ENCODE assay signal across 16 cellular contexts in genomic region chr14:92058006-92058917, GRCh38.
"Had no signal": no experiment of that assay in that cellular context is flagged by ENCODE, and none has a peak within 500 bp of the region (broad histone marks: within the 10 kb centered on the region; RNA-seq: fewer than 3 reads in every experiment).

No MANE protein-coding gene starts in this region.

- DNase-seq: activated CD4-positive, alpha-beta T cell treated with anti-CD3 and anti-CD28 coated beads for 4 hours; activated CD4-positive, alpha-beta T cell treated with anti-CD3 and anti-CD28 coated beads, Interleukin-2, amount 50 U/mL, for 48 hours; activated CD4-positive, CD25-positive, alpha-beta regulatory T cell; activated CD8-positive, alpha-beta memory T cell treated with anti-CD3 and anti-CD28 coated beads, Interleukin-2, amount 50 U/mL, for 48 hours; activated naive CD4-positive, alpha-beta T cell treated with Interleukin-2 at 50 U/mL for 16 hours; activated naive CD8-positive, alpha-beta T cell treated with anti-CD3 and anti-CD28 coated beads for 36 hours; activated T-cell treated with anti-CD3 and anti-CD28 coated beads, Interleukin-2, amount 50 U/mL, for 4 hours; left ventricle myocardium inferior; mesenchymal stem cell; naive B cell; stimulated activated CD4-positive, alpha-beta T cell treated with anti-CD3 and anti-CD28 coated beads, Interleukin-15, amount 100 ng/mL, for 24 hours; stimulated activated naive B cell treated with anti-CD40 and anti-IgM and Interleukin-4, amounts not matched to agents 10 μg/mL and 1 μg/mL and 100 μg/mL, for 72 hours; T-helper 9 cell had no signal

- H3K27ac ChIP-seq: esophagus muscularis mucosa, left ventricle myocardium inferior, vagina had no signal

- ATAC-seq: activated T-cell treated with anti-CD3 and anti-CD28 coated beads, Interleukin-2, amount 50 U/mL, for 4 hours; sciatic nerve; stimulated activated naive B cell treated with anti-CD40 and anti-IgM and Interleukin-4, amounts not matched to agents 10 μg/mL and 1 μg/mL and 100 μg/mL, for 72 hours had no signal
